Comparison of ENCODE assay signal across 19 cellular contexts in genomic region chr3:134517796-134518195, GRCh38. TPM values are rescaled to one million over a fixed set of nuclear protein-coding genes. Genes with fewer than 3 reads are reported as not detected.
A peak's percentile ranks its signal among the peaks of the same experiment; 100 is the strongest.
DNase-seq lines count a peak whose midpoint lies in the region; ATAC-seq and TF ChIP-seq lines count a peak whose summit lies in the region.
"Had no signal": no experiment of that assay in that cellular context is flagged by ENCODE, and none has a peak within 500 bp of the region (broad histone marks: within the 10 kb centered on the region; RNA-seq: fewer than 3 reads in every experiment).

No MANE protein-coding gene starts in this region.

- H2AFZ ChIP-seq in ACC112 (ENCODE audit: low read length, unreplicated experiment): peak overlapping the region; percentile 83

- no peaks in the 10 kb centered on the region for H3K27me3 ChIP-seq in ACC112 (ENCODE audit: insufficient read depth, low read length)
- H3K27me3 ChIP-seq: BLaER1, sigmoid colon, SJCRH30 had no signal

- peak overlapping the region; percentile 17 for H3K27ac Mint-ChIP-seq in glutamatergic neuron (ENCODE audit: unreplicated experiment)
- H3K27ac Mint-ChIP-seq: stimulated activated naive CD8-positive, alpha-beta T cell treated with anti-CD3 and anti-CD28 coated beads, Interleukin-15, Interleukin-2, amounts not matched to agents 100 ng/mL and 50 ng/mL, for 24 hours had no signal

- TF ChIP-seq CTCF in glutamatergic neuron (IDR thresholded peaks at IDR 0.05; ENCODE audit: partially characterized antibody, unreplicated experiment): no peak

- H3K36me3 Mint-ChIP-seq in glutamatergic neuron (ENCODE audit: unreplicated experiment): peaks cover 13% of the 10 kb centered on the region

- peak overlapping the region; percentile 76 for H3K4me3 ChIP-seq in ACC112 (ENCODE audit: low read depth, low read length)
- H3K4me3 ChIP-seq: BLaER1, sigmoid colon, SJCRH30 had no signal

- peaks cover 10% of the 10 kb centered on the region for H3K36me3 ChIP-seq in ACC112 (ENCODE audit: insufficient read depth, low read length)
- H3K36me3 ChIP-seq: sigmoid colon had no signal

- H3K9me3 Mint-ChIP-seq in glutamatergic neuron (ENCODE audit: unreplicated experiment): peaks cover 4% of the 10 kb centered on the region

- H3K27ac ChIP-seq in ACC112 (ENCODE audit: low read depth, low read length): peak overlapping the region; percentile 75
- H3K27ac ChIP-seq: BLaER1, HL-60, sigmoid colon, SJCRH30 had no signal

- DNase-seq in GM03348 (ENCODE audit: low spot score) (peak; percentile 19), amniotic stem cell (lab: John Stamatoyannopoulos, UW) (peak; percentile 3), glutamatergic neuron (no peak), NCI-H1694 (lab: John Stamatoyannopoulos, UW) (no peak), RPMI8226 (no peak)
- DNase-seq: activated CD4-positive, alpha-beta T cell treated with anti-CD3 and anti-CD28 coated beads, Interleukin-2, amount 50 U/mL, for 4 hours; amygdala; DMS53; foreskin melanocyte; NCI-H2081; NCI-H774; sigmoid colon; SJCRH30 had no signal

- peaks cover 29% of the 10 kb centered on the region for H3K4me1 Mint-ChIP-seq in glutamatergic neuron (ENCODE audit: low read depth, unreplicated experiment)

- H3K4me3 Mint-ChIP-seq in glutamatergic neuron (ENCODE audit: unreplicated experiment): peak overlapping the region; percentile 20
- H3K4me3 Mint-ChIP-seq: stimulated activated naive CD8-positive, alpha-beta T cell treated with anti-CD3 and anti-CD28 coated beads, Interleukin-15, Interleukin-2, amounts not matched to agents 100 ng/mL and 50 ng/mL, for 24 hours had no signal

- H3K4me1 ChIP-seq in ACC112 (ENCODE audit: control insufficient read depth, insufficient read depth, low read length, unreplicated experiment): peaks cover 9% of the 10 kb centered on the region
- H3K4me1 ChIP-seq: BLaER1, sigmoid colon, SJCRH30 had no signal

- ATAC-seq in HG02970 (IDR thresholded peaks at IDR 0.05; ENCODE audit: low FRiP score, unreplicated experiment): no peak
- no peak for ATAC-seq in GM18909 (IDR thresholded peaks at IDR 0.05; ENCODE audit: poor library complexity, unreplicated experiment)

- no peaks in the 10 kb centered on the region for H3K79me2 ChIP-seq in ACC112 (ENCODE audit: control insufficient read depth, insufficient read depth, low read length, unreplicated experiment)

- H3K27me3 Mint-ChIP-seq in glutamatergic neuron (ENCODE audit: unreplicated experiment): peaks cover 2% of the 10 kb centered on the region
- H3K27me3 Mint-ChIP-seq: stimulated activated naive CD8-positive, alpha-beta T cell treated with anti-CD3 and anti-CD28 coated beads, Interleukin-15, Interleukin-2, amounts not matched to agents 100 ng/mL and 50 ng/mL, for 24 hours had no signal

RNA-seq across cellular contexts. Expression of gene CEP63, which starts 31.9 kb away (rescaled TPM):
- total RNA-seq in glutamatergic neuron (ENCODE audit: unreplicated experiment): 37.8 TPM

RNA-seq across cellular contexts. Expression of gene ANAPC13, which starts 32.0 kb away (rescaled TPM):
- 70.0 TPM for total RNA-seq in glutamatergic neuron (ENCODE audit: unreplicated experiment)

Comparison
In these comparisons a context has a peak if more than half of its experiments do, and no peak if none do; other contexts are left out.
1. DNase-seq: peak in GM03348 (single experiment) and amniotic stem cell (single experiment); none in glutamatergic neuron (single experiment), NCI-H1694 (single experiment) and RPMI8226 (single experiment).